Comparison of ENCODE assay signal across 8 cellular contexts in genomic region chr14:60656755-60657608, GRCh38. TPM values are rescaled to one million over a fixed set of nuclear protein-coding genes. Genes with fewer than 3 reads are reported as not detected.
DNase-seq lines count a peak whose midpoint lies in the region; ATAC-seq, FAIRE-seq and TF ChIP-seq lines count a peak whose summit lies in the region.

No MANE protein-coding gene starts in this region.

- H3K27me3 ChIP-seq in H7 (ENCODE audit: control insufficient read depth, insufficient read depth, low read length) (peaks cover 78% of the 10 kb centered on the region), esophagus muscularis mucosa (peaks cover 6 to 95% (median 63%) of the 10 kb centered on the region in 4 donors)

- DNase-seq in A549 (ENCODE audit: low read depth in 1 of 2, low spot score in 1 of 2) = peak; percentile 43 to 75
- peak; percentile 83 for DNase-seq in GM10248 (ENCODE audit: extremely low spot score)
- DNase-seq in H7 = peak; percentile 90
- peak; percentile 40 for DNase-seq in T-helper 2 cell treated with Interferon-gamma antibody and Interleukin-4, amounts not matched to agents 5 μg/mL and 100 μg/mL, for 36 hours (ENCODE audit: low spot score)
- DNase-seq in esophagus muscularis mucosa (ENCODE audit: extremely low spot score) = no peak
- no peak for DNase-seq in natural killer cell
- DNase-seq in UCSD-AML1 (lab: John Stamatoyannopoulos, UW; ENCODE audit: unreplicated experiment) = no peak

- H3K9me3 ChIP-seq in A549 (no peaks in the 10 kb centered on the region), KOPT-K1 (ENCODE audit: insufficient read depth, low read length, poor library complexity, severe bottlenecking) (peaks cover 3% of the 10 kb centered on the region), esophagus muscularis mucosa (no peaks in the 10 kb centered on the region)

- H3K36me3 ChIP-seq in H7 (replicated peaks; ENCODE audit: control insufficient read depth, insufficient read depth, low read length) = no peaks in the 10 kb centered on the region
- no peaks in the 10 kb centered on the region for H3K36me3 ChIP-seq in KOPT-K1 (ENCODE audit: insufficient read depth, low read length)
- no peaks in the 10 kb centered on the region for H3K36me3 ChIP-seq in esophagus muscularis mucosa

- H3K9me3 Mint-ChIP-seq in T-helper 2 cell treated with Interferon-gamma antibody and Interleukin-4, amounts not matched to agents 5 μg/mL and 100 μg/mL, for 36 hours = no peaks in the 10 kb centered on the region
- H3K9me3 Mint-ChIP-seq in natural killer cell = no peaks in the 10 kb centered on the region

- H3K4me1 ChIP-seq in A549 = peaks cover 15% of the 10 kb centered on the region; the same call in 2 of the 3 replicates
- peaks cover 29 to 47% (median 37%) of the 10 kb centered on the region in 4 donors for H3K4me1 ChIP-seq in esophagus muscularis mucosa

- H3K4me1 Mint-ChIP-seq in T-helper 2 cell treated with Interferon-gamma antibody and Interleukin-4, amounts not matched to agents 5 μg/mL and 100 μg/mL, for 36 hours (ENCODE audit: low read depth) = peaks cover 29% of the 10 kb centered on the region
- peaks cover 29 to 36% of the 10 kb centered on the region in 2 donors for H3K4me1 Mint-ChIP-seq in natural killer cell

- intact Hi-C loops in esophagus muscularis mucosa (cut with DNase I) = loop anchor here (5.0 kb wide), 1 partner anchor 65 kb away; the partner anchor contains the start of gene SIX4
- intact Hi-C loops in natural killer cell (cut with micrococcal nuclease) = no loop called here

- TF ChIP-seq EP300 in A549 (IDR thresholded peaks at IDR 0.05) (no peak), esophagus muscularis mucosa (IDR thresholded peaks at IDR 0.05) (no peak)

- TF ChIP-seq CTCF in A549 (IDR thresholded peaks at IDR 0.05) = peak; percentile 75
- peak; percentile 65 for TF ChIP-seq CTCF in GM10248 (IDR thresholded peaks at IDR 0.05; ENCODE audit: control extremely low read depth, extremely low read depth, low read depth, missing control alignments)
- TF ChIP-seq CTCF in esophagus muscularis mucosa (IDR thresholded peaks at IDR 0.05) = peak in 2 of 3 experiments; percentile 25 to 27
- TF ChIP-seq CTCF in natural killer cell (IDR thresholded peaks at IDR 0.05) = no peak

- peaks cover 93% of the 10 kb centered on the region for H3K27me3 Mint-ChIP-seq in T-helper 2 cell treated with Interferon-gamma antibody and Interleukin-4, amounts not matched to agents 5 μg/mL and 100 μg/mL, for 36 hours (ENCODE audit: low read depth)
- peaks cover 71 to 72% of the 10 kb centered on the region in 2 donors for H3K27me3 Mint-ChIP-seq in natural killer cell (ENCODE audit: low read depth in 2 of 2)

- H3K36me3 Mint-ChIP-seq in T-helper 2 cell treated with Interferon-gamma antibody and Interleukin-4, amounts not matched to agents 5 μg/mL and 100 μg/mL, for 36 hours (ENCODE audit: low read depth) = peaks cover 12% of the 10 kb centered on the region
- H3K36me3 Mint-ChIP-seq in natural killer cell = no peaks in the 10 kb centered on the region

- H3K27ac ChIP-seq in A549 = peak overlapping the region; percentile 77 to 88
- H3K27ac ChIP-seq in KOPT-K1 (ENCODE audit: low read depth, low read length, poor library complexity, severe bottlenecking) = peak overlapping the region; percentile 34
- peak overlapping the region in 2 of 4 donors; percentile 20 to 24 for H3K27ac ChIP-seq in esophagus muscularis mucosa (replicated peaks in 1 of 4)

- peak; percentile 37; the same call in 1 of the 2 replicates for TF ChIP-seq POLR2A in A549 (IDR thresholded peaks at IDR 0.05; ENCODE audit: low read length)
- TF ChIP-seq POLR2A in esophagus muscularis mucosa (IDR thresholded peaks at IDR 0.05; ENCODE audit: low read depth) = no peak

- peak overlapping the region; percentile 86 for H3K4me2 ChIP-seq in A549

- no peak overlapping the region for H3K27ac Mint-ChIP-seq in T-helper 2 cell treated with Interferon-gamma antibody and Interleukin-4, amounts not matched to agents 5 μg/mL and 100 μg/mL, for 36 hours
- H3K27ac Mint-ChIP-seq in natural killer cell = no peak overlapping the region

- FAIRE-seq in A549 (lab: Jason Lieb, UNC) = no peak

- CTCF ChIA-PET in A549 (lab: Yijun Ruan, JAX) = interaction anchor here (0.5 to 2.4 kb wide), 25 partner anchors 9 to 754 kb away, joined by 3 to 12 read pairs (median 4); partner anchors contain the start of genes SLC38A6, TMEM30B and TRMT5
- CTCF ChIA-PET in GM10248 (lab: Yijun Ruan, JAX) = interaction anchor here (0.6 to 2.7 kb wide), 16 partner anchors 12 to 596 kb away, joined by 3 to 13 read pairs (median 4); no protein-coding TSS in a partner anchor

- POLR2A ChIA-PET in A549 (lab: Yijun Ruan, JAX) = interaction anchor here (0.6 to 1.5 kb wide), 2 partner anchors 9 to 305 kb away, joined by 3 to 5 read pairs; no protein-coding TSS in a partner anchor
- POLR2A ChIA-PET in GM10248 (lab: Yijun Ruan, JAX) = no interaction called here

- H3K4me3 ChIP-seq in A549 = peak overlapping the region; percentile 56
- peak overlapping the region; percentile 70 for H3K4me3 ChIP-seq in H7 (ENCODE audit: insufficient read depth, low read depth, low read length)
- H3K4me3 ChIP-seq in esophagus muscularis mucosa = peak overlapping the region; percentile 56 to 67 (median 62)

- TF ChIP-seq RAD21 in A549 (conservative IDR thresholded peaks at IDR 0.05 in 1 of 2, IDR thresholded peaks at IDR 0.05 in 1 of 2) = peak; percentile 57 to 78

- WGBS in A549 (ENCODE audit: missing lambda C conversion rate) = 16% methylated on average over 38 of the region's 88 CpGs
- WGBS in esophagus muscularis mucosa = 2% methylated on average over 44 of the region's 88 CpGs

- peak overlapping the region; percentile 80 for H3K4me3 Mint-ChIP-seq in T-helper 2 cell treated with Interferon-gamma antibody and Interleukin-4, amounts not matched to agents 5 μg/mL and 100 μg/mL, for 36 hours
- H3K4me3 Mint-ChIP-seq in natural killer cell = peak overlapping the region; percentile 90

- peak; percentile 92 to 93 for ATAC-seq in A549
- peak; percentile 38 to 69 (median 52) for ATAC-seq in natural killer cell

TF ChIP-seq in A549, 52 proteins besides CTCF, POLR2A, EP300 and RAD21:
- TF ChIP-seq NPAS2 (CRISPR knock-in tag; IDR thresholded peaks at IDR 0.05; ENCODE audit: borderline replicate concordance) (no peak), FOXS1 (CRISPR knock-in tag; IDR thresholded peaks at IDR 0.05) (no peak), JUN (IDR thresholded peaks at IDR 0.05) (peak in 1 of 2 experiments; percentile 48; a peak in 1 of 5 replicates), SMC3 (IDR thresholded peaks at IDR 0.05) (peak; percentile 59), E2F6 (IDR thresholded peaks at IDR 0.05; ENCODE audit: borderline replicate concordance, low read depth) (no peak), HOXB5 (CRISPR knock-in tag; IDR thresholded peaks at IDR 0.05) (no peak), REST (IDR thresholded peaks at IDR 0.05) (no peak), PHF8 (IDR thresholded peaks at IDR 0.05; ENCODE audit: borderline replicate concordance, low read depth) (peak; percentile 81; the same call in 1 of the 2 replicates), FOSL2 (IDR thresholded peaks at IDR 0.05) (no peak), FOSL2 (CRISPR knock-in tag; IDR thresholded peaks at IDR 0.05) (no peak), CBX8 (IDR thresholded peaks at IDR 0.05) (no peak), SREBF2 (IDR thresholded peaks at IDR 0.05) (no peak), CHD4 (IDR thresholded peaks at IDR 0.05; ENCODE audit: borderline replicate concordance) (no peak), RNF2 (IDR thresholded peaks at IDR 0.05; ENCODE audit: borderline replicate concordance, low read depth) (peak; percentile 72; the same call in 1 of the 2 replicates)

RNA-seq across cellular contexts. Expression of gene SIX1, which starts 7.7 kb away (rescaled TPM):
- polyA plus RNA-seq in A549 (2011; rRNA removed) (2.6 and 4.4 TPM in 2 replicates), A549 (2017; fragmentation: RNase III; extraction: RNeasy Plus Mini Kit Qiagen cat#74134 plus additional on column Dnase treatment) (5.4 to 7.2 TPM (median 6.4 TPM) in 3 replicates)
- 3.8 and 4.9 TPM in 2 replicates for polyA plus RNA-seq in A549 (2012; cell fraction: cytosol; rRNA removed)
- 4.2 and 6.7 TPM in 2 replicates for polyA plus RNA-seq in A549 (2012; cell fraction: nucleus; rRNA removed)
- polyA minus RNA-seq in A549 (2011; rRNA and poly(A)+ RNA removed) = 1.7 and 2.8 TPM in 2 replicates
- 0.07 TPM in 1 of 2 replicates, not detected in the other for total RNA-seq in H7 (2014; rRNA removed; shearing (Covaris generic))
- total RNA-seq in esophagus muscularis mucosa (under 1 TPM; 0.42 to 0.58 (median 0.48) TPM), natural killer cell (not detected)

Comparison
In these comparisons a context has a peak if more than half of its experiments do, and no peak if none do; other contexts are left out.
1. DNase-seq: peak in A549 (2 of 2), GM10248 (single experiment), H7 (single experiment) and T-helper 2 cell treated with Interferon-gamma antibody and Interleukin-4, amounts not matched to agents 5 μg/mL and 100 μg/mL, for 36 hours (single experiment); none in esophagus muscularis mucosa (single experiment), natural killer cell (single experiment) and UCSD-AML1 (single experiment).
2. Peak in every context shown above with its lines, with median percentiles within 50 percentile points of each other: H3K4me3 ChIP-seq.